Comparison of ENCODE assay signal across 18 cellular contexts in genomic region chr11:8799273-8799672, GRCh38.
"Had no signal": no experiment of that assay in that cellular context is flagged by ENCODE, and none has a peak within 500 bp of the region (broad histone marks: within the 10 kb centered on the region; RNA-seq: fewer than 3 reads in every experiment).

No MANE protein-coding gene starts in this region.

- H3K9me3 ChIP-seq: prostate gland, suprapubic skin, tibial artery, upper lobe of left lung, vagina had no signal

- H3K9ac ChIP-seq: parathyroid adenoma had no signal

- H3K27ac ChIP-seq: coronary artery, parathyroid adenoma, prostate gland, skin epidermis, suprapubic skin, vagina had no signal

- H3K36me3 ChIP-seq: prostate gland, suprapubic skin, vagina had no signal

- ATAC-seq: naive thymus-derived CD4-positive, alpha-beta T cell; sciatic nerve; stimulated activated naive B cell treated with anti-CD40 and anti-IgM and Interleukin-4, amounts not matched to agents 10 μg/mL and 1 μg/mL and 100 μg/mL, for 72 hours had no signal

- H2AFZ ChIP-seq: parathyroid adenoma had no signal

- H3K4me1 ChIP-seq: parathyroid adenoma, prostate gland, suprapubic skin had no signal

- H3K4me3 ChIP-seq: coronary artery, prostate gland, skin epidermis, suprapubic skin, tibial artery, upper lobe of left lung, vagina had no signal

- DNase-seq: effector CD4-positive, alpha-beta T cell; endodermal cell; erythroblast; immature natural killer cell; naive thymus-derived CD4-positive, alpha-beta T cell; nephron progenitor cell; stimulated activated CD4-positive, alpha-beta T cell treated with anti-CD3 and anti-CD28 coated beads, Interleukin-2, amount 100 ng/mL, for 24 hours; stimulated activated CD4-positive, alpha-beta T cell treated with anti-CD3 and anti-CD28 coated beads, Interleukin-4, amount 100 ng/mL, for 4 hours; stimulated activated naive B cell treated with anti-CD40 and anti-IgM and Interleukin-4, amounts not matched to agents 10 μg/mL and 1 μg/mL and 100 μg/mL, for 72 hours; tibial artery had no signal

- H3K27me3 ChIP-seq: suprapubic skin, tibial artery, upper lobe of left lung, vagina had no signal
